Comparison of ENCODE assay signal across 1 cellular context in genomic region chr1:205983925-205984725, GRCh38.
TF ChIP-seq lines count a peak whose summit lies in the region.

No MANE protein-coding gene starts in this region.

TF ChIP-seq in HepG2, 621 proteins besides CTCF, POLR2A, EP300 and RAD21 (continued from another document and continues in another):
- TF ChIP-seq ATF6 (CRISPR knock-in tag; conservative IDR thresholded peaks at IDR 0.05) = no peak
- TF ChIP-seq, protein P1, sequence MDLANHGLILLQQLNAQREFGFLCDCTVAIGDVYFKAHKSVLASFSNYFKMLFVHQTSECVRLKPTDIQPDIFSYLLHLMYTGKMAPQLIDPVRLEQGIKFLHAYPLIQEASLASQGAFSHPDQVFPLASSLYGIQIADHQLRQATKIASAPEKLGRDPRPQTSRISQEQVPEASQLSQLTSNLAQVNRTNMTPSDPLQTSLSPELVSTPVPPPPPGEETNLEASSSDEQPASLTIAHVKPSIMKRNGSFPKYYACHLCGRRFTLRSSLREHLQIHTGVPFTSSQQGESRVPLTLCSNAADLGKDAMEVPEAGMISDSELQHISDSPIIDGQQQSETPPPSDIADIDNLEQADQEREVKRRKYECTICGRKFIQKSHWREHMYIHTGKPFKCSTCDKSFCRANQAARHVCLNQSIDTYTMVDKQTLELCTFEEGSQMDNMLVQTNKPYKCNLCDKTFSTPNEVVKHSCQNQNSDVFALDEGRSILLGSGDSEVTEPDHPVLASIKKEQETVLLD (CRISPR knock-in tag; IDR thresholded peaks at IDR 0.05; ENCODE audit: low read depth) = no peak
- no peak for TF ChIP-seq RBM22 (optimal IDR thresholded peaks at IDR 0.05; ENCODE audit: low read length)
- no peak for TF ChIP-seq HES4 (CRISPR knock-in tag; IDR thresholded peaks at IDR 0.05; ENCODE audit: borderline replicate concordance)
- no peak for TF ChIP-seq ZNF383 (CRISPR knock-in tag; IDR thresholded peaks at IDR 0.05; ENCODE audit: borderline replicate concordance)
- TF ChIP-seq, protein P2, sequence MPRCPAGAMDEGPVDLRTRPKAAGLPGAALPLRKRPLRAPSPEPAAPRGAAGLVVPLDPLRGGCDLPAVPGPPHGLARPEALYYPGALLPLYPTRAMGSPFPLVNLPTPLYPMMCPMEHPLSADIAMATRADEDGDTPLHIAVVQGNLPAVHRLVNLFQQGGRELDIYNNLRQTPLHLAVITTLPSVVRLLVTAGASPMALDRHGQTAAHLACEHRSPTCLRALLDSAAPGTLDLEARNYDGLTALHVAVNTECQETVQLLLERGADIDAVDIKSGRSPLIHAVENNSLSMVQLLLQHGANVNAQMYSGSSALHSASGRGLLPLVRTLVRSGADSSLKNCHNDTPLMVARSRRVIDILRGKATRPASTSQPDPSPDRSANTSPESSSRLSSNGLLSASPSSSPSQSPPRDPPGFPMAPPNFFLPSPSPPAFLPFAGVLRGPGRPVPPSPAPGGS (CRISPR knock-in tag; IDR thresholded peaks at IDR 0.05) = no peak
- TF ChIP-seq ZNF660 (CRISPR knock-in tag; IDR thresholded peaks at IDR 0.05; ENCODE audit: borderline replicate concordance, low read depth) = no peak
- TF ChIP-seq ZBED4 (CRISPR knock-in tag; IDR thresholded peaks at IDR 0.05; ENCODE audit: borderline replicate concordance) = no peak
- TF ChIP-seq ZNF224 (CRISPR knock-in tag; IDR thresholded peaks at IDR 0.05) = no peak
- 0 out of 2 replicates have a peak, but pooled peaks have one; percentile 22 for TF ChIP-seq ZSCAN9 (CRISPR knock-in tag; IDR thresholded peaks at IDR 0.05; ENCODE audit: borderline replicate concordance)
- TF ChIP-seq GATA4 (IDR thresholded peaks at IDR 0.05; ENCODE audit: borderline replicate concordance, low read depth) = no peak
- TF ChIP-seq, protein P3, sequence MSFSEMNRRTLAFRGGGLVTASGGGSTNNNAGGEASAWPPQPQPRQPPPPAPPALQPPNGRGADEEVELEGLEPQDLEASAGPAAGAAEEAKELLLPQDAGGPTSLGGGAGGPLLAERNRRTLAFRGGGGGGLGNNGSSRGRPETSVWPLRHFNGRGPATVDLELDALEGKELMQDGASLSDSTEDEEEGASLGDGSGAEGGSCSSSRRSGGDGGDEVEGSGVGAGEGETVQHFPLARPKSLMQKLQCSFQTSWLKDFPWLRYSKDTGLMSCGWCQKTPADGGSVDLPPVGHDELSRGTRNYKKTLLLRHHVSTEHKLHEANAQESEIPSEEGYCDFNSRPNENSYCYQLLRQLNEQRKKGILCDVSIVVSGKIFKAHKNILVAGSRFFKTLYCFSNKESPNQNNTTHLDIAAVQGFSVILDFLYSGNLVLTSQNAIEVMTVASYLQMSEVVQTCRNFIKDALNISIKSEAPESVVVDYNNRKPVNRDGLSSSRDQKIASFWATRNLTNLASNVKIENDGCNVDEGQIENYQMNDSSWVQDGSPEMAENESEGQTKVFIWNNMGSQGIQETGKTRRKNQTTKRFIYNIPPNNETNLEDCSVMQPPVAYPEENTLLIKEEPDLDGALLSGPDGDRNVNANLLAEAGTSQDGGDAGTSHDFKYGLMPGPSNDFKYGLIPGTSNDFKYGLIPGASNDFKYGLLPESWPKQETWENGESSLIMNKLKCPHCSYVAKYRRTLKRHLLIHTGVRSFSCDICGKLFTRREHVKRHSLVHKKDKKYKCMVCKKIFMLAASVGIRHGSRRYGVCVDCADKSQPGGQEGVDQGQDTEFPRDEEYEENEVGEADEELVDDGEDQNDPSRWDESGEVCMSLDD (CRISPR knock-in tag; IDR thresholded peaks at IDR 0.05; ENCODE audit: borderline replicate concordance) = no peak
- TF ChIP-seq, protein P4, sequence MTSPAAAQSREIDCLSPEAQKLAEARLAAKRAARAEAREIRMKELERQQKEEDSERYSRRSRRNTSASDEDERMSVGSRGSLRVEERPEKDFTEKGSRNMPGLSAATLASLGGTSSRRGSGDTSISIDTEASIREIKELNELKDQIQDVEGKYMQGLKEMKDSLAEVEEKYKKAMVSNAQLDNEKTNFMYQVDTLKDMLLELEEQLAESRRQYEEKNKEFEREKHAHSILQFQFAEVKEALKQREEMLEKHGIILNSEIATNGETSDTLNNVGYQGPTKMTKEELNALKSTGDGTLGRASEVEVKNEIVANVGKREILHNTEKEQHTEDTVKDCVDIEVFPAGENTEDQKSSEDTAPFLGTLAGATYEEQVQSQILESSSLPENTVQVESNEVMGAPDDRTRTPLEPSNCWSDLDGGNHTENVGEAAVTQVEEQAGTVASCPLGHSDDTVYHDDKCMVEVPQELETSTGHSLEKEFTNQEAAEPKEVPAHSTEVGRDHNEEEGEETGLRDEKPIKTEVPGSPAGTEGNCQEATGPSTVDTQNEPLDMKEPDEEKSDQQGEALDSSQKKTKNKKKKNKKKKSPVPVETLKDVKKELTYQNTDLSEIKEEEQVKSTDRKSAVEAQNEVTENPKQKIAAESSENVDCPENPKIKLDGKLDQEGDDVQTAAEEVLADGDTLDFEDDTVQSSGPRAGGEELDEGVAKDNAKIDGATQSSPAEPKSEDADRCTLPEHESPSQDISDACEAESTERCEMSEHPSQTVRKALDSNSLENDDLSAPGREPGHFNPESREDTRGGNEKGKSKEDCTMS (CRISPR knock-in tag; conservative IDR thresholded peaks at IDR 0.05) = no peak
- no peak for TF ChIP-seq KLF12 (CRISPR knock-in tag; IDR thresholded peaks at IDR 0.05; ENCODE audit: borderline replicate concordance)
- TF ChIP-seq NPAS2 (CRISPR knock-in tag; IDR thresholded peaks at IDR 0.05; ENCODE audit: borderline replicate concordance) = no peak
- TF ChIP-seq MTA3 (CRISPR knock-in tag; IDR thresholded peaks at IDR 0.05) = no peak
- no peak for TF ChIP-seq SIX1 (CRISPR knock-in tag; IDR thresholded peaks at IDR 0.05; ENCODE audit: borderline replicate concordance)
- TF ChIP-seq TARDBP (CRISPR knock-in tag; IDR thresholded peaks at IDR 0.05) = peak; percentile 15; the same call in 1 of the 2 replicates
- TF ChIP-seq ZHX2 (IDR thresholded peaks at IDR 0.05; ENCODE audit: low read depth) = no peak
- TF ChIP-seq ZHX2 (CRISPR knock-in tag; IDR thresholded peaks at IDR 0.05; ENCODE audit: borderline replicate concordance) = no peak
- no peak for TF ChIP-seq YY1 (IDR thresholded peaks at IDR 0.05; ENCODE audit: insufficient read depth, insufficient replicate concordance, low read depth, low read length)
- peak; percentile 77; the same call in 1 of the 2 replicates for TF ChIP-seq ZNF292 (CRISPR knock-in tag; IDR thresholded peaks at IDR 0.05; ENCODE audit: borderline replicate concordance, low read depth)
- no peak for TF ChIP-seq ZNF790 (CRISPR knock-in tag; IDR thresholded peaks at IDR 0.05; ENCODE audit: borderline replicate concordance)
- TF ChIP-seq NBN (conservative IDR thresholded peaks at IDR 0.05) = no peak
- no peak for TF ChIP-seq SNAPC5 (CRISPR knock-in tag; IDR thresholded peaks at IDR 0.05; ENCODE audit: borderline replicate concordance)
- TF ChIP-seq ZNF616 (CRISPR knock-in tag; IDR thresholded peaks at IDR 0.05; ENCODE audit: low read depth) = no peak
- TF ChIP-seq, protein P5, sequence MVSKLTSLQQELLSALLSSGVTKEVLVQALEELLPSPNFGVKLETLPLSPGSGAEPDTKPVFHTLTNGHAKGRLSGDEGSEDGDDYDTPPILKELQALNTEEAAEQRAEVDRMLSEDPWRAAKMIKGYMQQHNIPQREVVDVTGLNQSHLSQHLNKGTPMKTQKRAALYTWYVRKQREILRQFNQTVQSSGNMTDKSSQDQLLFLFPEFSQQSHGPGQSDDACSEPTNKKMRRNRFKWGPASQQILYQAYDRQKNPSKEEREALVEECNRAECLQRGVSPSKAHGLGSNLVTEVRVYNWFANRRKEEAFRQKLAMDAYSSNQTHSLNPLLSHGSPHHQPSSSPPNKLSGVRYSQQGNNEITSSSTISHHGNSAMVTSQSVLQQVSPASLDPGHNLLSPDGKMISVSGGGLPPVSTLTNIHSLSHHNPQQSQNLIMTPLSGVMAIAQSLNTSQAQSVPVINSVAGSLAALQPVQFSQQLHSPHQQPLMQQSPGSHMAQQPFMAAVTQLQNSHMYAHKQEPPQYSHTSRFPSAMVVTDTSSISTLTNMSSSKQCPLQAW (CRISPR knock-in tag; IDR thresholded peaks at IDR 0.05) = peak; percentile 58; the same call in 1 of the 2 replicates
- TF ChIP-seq ATM (IDR thresholded peaks at IDR 0.05; ENCODE audit: borderline replicate concordance) = no peak
- no peak for TF ChIP-seq AKAP8 (CRISPR knock-in tag; IDR thresholded peaks at IDR 0.05)
- TF ChIP-seq ZNF180 (CRISPR knock-in tag; IDR thresholded peaks at IDR 0.05; ENCODE audit: borderline replicate concordance, low read depth) = no peak
- TF ChIP-seq RFX1 (IDR thresholded peaks at IDR 0.05) = no peak
- TF ChIP-seq ZNF598 (CRISPR knock-in tag; IDR thresholded peaks at IDR 0.05; ENCODE audit: borderline replicate concordance) = no peak
- no peak for TF ChIP-seq ZNF441 (CRISPR knock-in tag; IDR thresholded peaks at IDR 0.05; ENCODE audit: borderline replicate concordance)
- TF ChIP-seq ZNF761 (CRISPR knock-in tag; conservative IDR thresholded peaks at IDR 0.05) = no peak
- no peak for TF ChIP-seq SNRNP70 (IDR thresholded peaks at IDR 0.05; ENCODE audit: low read depth, low read length)
- no peak for TF ChIP-seq ZNF577 (CRISPR knock-in tag; IDR thresholded peaks at IDR 0.05; ENCODE audit: borderline replicate concordance, low read depth)
- TF ChIP-seq HDAC6 (IDR thresholded peaks at IDR 0.05; ENCODE audit: low read depth, low read length) = no peak
- no peak for TF ChIP-seq HNRNPUL1 (IDR thresholded peaks at IDR 0.05; ENCODE audit: low read depth, low read length)
- TF ChIP-seq ZNF891 (CRISPR knock-in tag; IDR thresholded peaks at IDR 0.05) = no peak
- TF ChIP-seq MIER2 (CRISPR knock-in tag; IDR thresholded peaks at IDR 0.05) = no peak; the same call in 1 of the 2 replicates
